Comparison of ENCODE assay signal across 8 cellular contexts in genomic region chr19:48636859-48637448, GRCh38. TPM values are rescaled to one million over a fixed set of nuclear protein-coding genes. Genes with fewer than 3 reads are reported as not detected.
A peak's percentile ranks its signal among the peaks of the same experiment; 100 is the strongest.
DNase-seq lines count a peak whose midpoint lies in the region; ATAC-seq, FAIRE-seq and TF ChIP-seq lines count a peak whose summit lies in the region.

Gene DBP (minus strand): TSS chr19:48637379. CDS start chr19:48636994, 385 bp downstream.

- peak within 1 kb of the TSS; percentile 89 to 92 for H3K27ac ChIP-seq in A549
- peak within 1 kb of the TSS; percentile 98 to 99 for H3K27ac ChIP-seq in liver (ENCODE audit: low read depth in 1 of 2, low read length in 2 of 2)
- peak within 1 kb of the TSS; percentile 99 to 100 (median 99) for H3K27ac ChIP-seq in thyroid gland

- H3K4me3 ChIP-seq in A549 (peak within 1 kb of the TSS; percentile 71), liver (ENCODE audit: low read depth in 1 of 3, low read length in 3 of 3) (peak within 1 kb of the TSS; percentile 59 to 86 (median 75)), thyroid gland (replicated peaks in 1 of 3) (peak within 1 kb of the TSS; percentile 19 to 71 (median 41))

- H3K36me3 Mint-ChIP-seq in MCF 10A (ENCODE audit: insufficient read depth, unreplicated experiment): peaks cover 7% of the 10 kb centered on the region

- H3K27me3 ChIP-seq in liver (ENCODE audit: control insufficient read depth in 4 of 4, insufficient read depth in 4 of 4, low read length in 3 of 4) (no peaks in the 10 kb centered on the region), thyroid gland (no peaks in the 10 kb centered on the region)

- CTCF ChIA-PET in A549 (lab: Yijun Ruan, JAX) (interaction anchor here (0.8 to 1.2 kb wide), 2 partner anchors 12 to 20 kb away, joined by 3 read pairs; no protein-coding TSS in a partner anchor), MCF 10A (lab: Yijun Ruan, JAX) (no interaction called here)

- H3K4me3 Mint-ChIP-seq in MCF 10A (ENCODE audit: unreplicated experiment): peak within 1 kb of the TSS; percentile 91

- TF ChIP-seq CTCF in A549 (IDR thresholded peaks at IDR 0.05): no peak
- TF ChIP-seq CTCF in GM12874 (IDR thresholded peaks at IDR 0.05; ENCODE audit: insufficient read depth, low read depth, low read length): peak; percentile 37
- TF ChIP-seq CTCF in MCF 10A (IDR thresholded peaks at IDR 0.05; ENCODE audit: unreplicated experiment): no peak
- no peak for TF ChIP-seq CTCF in liver (IDR thresholded peaks at IDR 0.05; ENCODE audit: low read depth, low read length, missing input control)
- TF ChIP-seq CTCF in thyroid gland (IDR thresholded peaks at IDR 0.05): peak in 1 of 6 experiments; percentile 19

- 3% methylated on average over 31 of the region's 40 CpGs for WGBS in A549 (ENCODE audit: missing lambda C conversion rate)
- under 1% methylated on average over 40 of the region's 40 CpGs for WGBS in liver
- WGBS in thyroid gland, 2 donors: 1 to 2% methylated on average over 21 to 29 of the region's 40 CpGs

- peak within 1 kb of the TSS; percentile 72 to 94 for H3K9ac ChIP-seq in liver (ENCODE audit: low read depth in 1 of 2, low read length in 2 of 2)

- peak; percentile 32 to 57 for ATAC-seq in A549

- no TSS peak for BruUV-seq in MCF 10A (replicated peaks; lab: Mats Ljungman, UMichigan)

- peaks cover 49% of the 10 kb centered on the region for H3K4me1 ChIP-seq in A549
- H3K4me1 ChIP-seq in liver (ENCODE audit: control insufficient read depth in 4 of 4, insufficient read depth in 4 of 4, low read length in 3 of 4): peaks cover 12 to 54% (median 40%) of the 10 kb centered on the region in 4 donors
- H3K4me1 ChIP-seq in thyroid gland: peaks cover 29 to 47% of the 10 kb centered on the region in 2 donors

- H3K9me3 Mint-ChIP-seq in MCF 10A (ENCODE audit: unreplicated experiment): no peaks in the 10 kb centered on the region

- TF ChIP-seq RAD21 in A549 (conservative IDR thresholded peaks at IDR 0.05 in 1 of 2, IDR thresholded peaks at IDR 0.05 in 1 of 2) (no peak), liver (IDR thresholded peaks at IDR 0.05) (no peak)

- POLR2A ChIA-PET in A549 (lab: Yijun Ruan, JAX) (interaction anchor here (1.3 to 1.4 kb wide), 2 partner anchors 9 to 18 kb away, joined by 3 to 5 read pairs; partner anchors contain the start of genes RPL18 and SPHK2), MCF 10A (lab: Yijun Ruan, JAX) (interaction anchor here (0.8 to 2.7 kb wide), 5 partner anchors 9 to 357 kb away, joined by 3 to 37 read pairs (median 6); partner anchors contain the start of genes CA11, GYS1, RPL18 and RUVBL2)

- peak within 1 kb of the TSS; percentile 100 for H3K4me2 ChIP-seq in A549

- no peaks in the 10 kb centered on the region for H3K27me3 Mint-ChIP-seq in MCF 10A (ENCODE audit: insufficient read depth, unreplicated experiment)

- intact Hi-C loops in MCF 10A (cut with micrococcal nuclease): no loop called here
- intact Hi-C loops in thyroid gland (cut with DNase I): no loop called here

- TF ChIP-seq EP300 in A549 (IDR thresholded peaks at IDR 0.05): no peak

- TF ChIP-seq POLR2A in A549 (IDR thresholded peaks at IDR 0.05; ENCODE audit: low read length) (no peak), thyroid gland (IDR thresholded peaks at IDR 0.05) (peak; percentile 8 to 56)

- no peaks in the 10 kb centered on the region for H3K9me3 ChIP-seq in A549
- H3K9me3 ChIP-seq in liver (ENCODE audit: control insufficient read depth in 4 of 4, low read length in 3 of 4): no peaks in the 10 kb centered on the region
- H3K9me3 ChIP-seq in thyroid gland: no peaks in the 10 kb centered on the region

- H3K36me3 ChIP-seq in liver (ENCODE audit: control insufficient read depth in 4 of 4, insufficient read depth in 3 of 4, low read depth in 1 of 4, low read length in 3 of 4) (no peaks in the 10 kb centered on the region), thyroid gland (no peaks in the 10 kb centered on the region)

- peaks cover 26% of the 10 kb centered on the region for H3K4me1 Mint-ChIP-seq in MCF 10A (ENCODE audit: insufficient read depth, unreplicated experiment)

- H3K27ac Mint-ChIP-seq in MCF 10A (ENCODE audit: low read depth, unreplicated experiment): peak within 1 kb of the TSS; percentile 99

- DNase-seq in A549 (ENCODE audit: low read depth in 1 of 2, low spot score in 1 of 2) (peak; percentile 79), NCI-H526 (lab: John Stamatoyannopoulos, UW) (peak; percentile 68 to 72), MCF 10A (ENCODE audit: unreplicated experiment) (no peak), thyroid gland (peak; percentile 83), epidermal melanocyte (ENCODE audit: insufficient read length, low spot score) (no peak)
- DNase-seq in stimulated activated naive CD4-positive, alpha-beta T cell treated with Interleukin-2 at 50 U/mL for 16 hours (lab: John Stamatoyannopoulos, UW): no peak

- FAIRE-seq in A549 (lab: Jason Lieb, UNC): no peak

TF ChIP-seq in A549, 52 proteins besides CTCF, POLR2A, EP300 and RAD21:
- TF ChIP-seq CEBPB (IDR thresholded peaks at IDR 0.05): peak; percentile 47 to 75; a peak in 3 of 4 replicates
- TF ChIP-seq HDAC2 (IDR thresholded peaks at IDR 0.05): 0 out of 2 replicates have a peak, but pooled peaks have one; percentile 42
- no peak for TF ChIP-seq E2F6 (IDR thresholded peaks at IDR 0.05; ENCODE audit: borderline replicate concordance, low read depth)
- 0 out of 2 replicates have a peak, but pooled peaks have one; percentile 24 for TF ChIP-seq RNF2 (IDR thresholded peaks at IDR 0.05; ENCODE audit: borderline replicate concordance, low read depth)

TF ChIP-seq in liver, 16 proteins besides CTCF, POLR2A, EP300 and RAD21:
- TF ChIP-seq ATF3 (IDR thresholded peaks at IDR 0.05) (no peak), TAF1 (conservative IDR thresholded peaks at IDR 0.05) (no peak), YY1 (IDR thresholded peaks at IDR 0.05) (no peak), NR2F2 (IDR thresholded peaks at IDR 0.05) (no peak), HNF4G (IDR thresholded peaks at IDR 0.05) (no peak), HNF4A (conservative IDR thresholded peaks at IDR 0.05) (no peak), GABPA (IDR thresholded peaks at IDR 0.05 in 1 of 2, conservative IDR thresholded peaks at IDR 0.05 in 1 of 2) (no peak), FOXA1 (IDR thresholded peaks at IDR 0.05) (no peak), SP1 (IDR thresholded peaks at IDR 0.05) (no peak)
- TF ChIP-seq, protein P1, sequence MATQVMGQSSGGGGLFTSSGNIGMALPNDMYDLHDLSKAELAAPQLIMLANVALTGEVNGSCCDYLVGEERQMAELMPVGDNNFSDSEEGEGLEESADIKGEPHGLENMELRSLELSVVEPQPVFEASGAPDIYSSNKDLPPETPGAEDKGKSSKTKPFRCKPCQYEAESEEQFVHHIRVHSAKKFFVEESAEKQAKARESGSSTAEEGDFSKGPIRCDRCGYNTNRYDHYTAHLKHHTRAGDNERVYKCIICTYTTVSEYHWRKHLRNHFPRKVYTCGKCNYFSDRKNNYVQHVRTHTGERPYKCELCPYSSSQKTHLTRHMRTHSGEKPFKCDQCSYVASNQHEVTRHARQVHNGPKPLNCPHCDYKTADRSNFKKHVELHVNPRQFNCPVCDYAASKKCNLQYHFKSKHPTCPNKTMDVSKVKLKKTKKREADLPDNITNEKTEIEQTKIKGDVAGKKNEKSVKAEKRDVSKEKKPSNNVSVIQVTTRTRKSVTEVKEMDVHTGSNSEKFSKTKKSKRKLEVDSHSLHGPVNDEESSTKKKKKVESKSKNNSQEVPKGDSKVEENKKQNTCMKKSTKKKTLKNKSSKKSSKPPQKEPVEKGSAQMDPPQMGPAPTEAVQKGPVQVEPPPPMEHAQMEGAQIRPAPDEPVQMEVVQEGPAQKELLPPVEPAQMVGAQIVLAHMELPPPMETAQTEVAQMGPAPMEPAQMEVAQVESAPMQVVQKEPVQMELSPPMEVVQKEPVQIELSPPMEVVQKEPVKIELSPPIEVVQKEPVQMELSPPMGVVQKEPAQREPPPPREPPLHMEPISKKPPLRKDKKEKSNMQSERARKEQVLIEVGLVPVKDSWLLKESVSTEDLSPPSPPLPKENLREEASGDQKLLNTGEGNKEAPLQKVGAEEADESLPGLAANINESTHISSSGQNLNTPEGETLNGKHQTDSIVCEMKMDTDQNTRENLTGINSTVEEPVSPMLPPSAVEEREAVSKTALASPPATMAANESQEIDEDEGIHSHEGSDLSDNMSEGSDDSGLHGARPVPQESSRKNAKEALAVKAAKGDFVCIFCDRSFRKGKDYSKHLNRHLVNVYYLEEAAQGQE (IDR thresholded peaks at IDR 0.05): no peak
- TF ChIP-seq, protein P2, sequence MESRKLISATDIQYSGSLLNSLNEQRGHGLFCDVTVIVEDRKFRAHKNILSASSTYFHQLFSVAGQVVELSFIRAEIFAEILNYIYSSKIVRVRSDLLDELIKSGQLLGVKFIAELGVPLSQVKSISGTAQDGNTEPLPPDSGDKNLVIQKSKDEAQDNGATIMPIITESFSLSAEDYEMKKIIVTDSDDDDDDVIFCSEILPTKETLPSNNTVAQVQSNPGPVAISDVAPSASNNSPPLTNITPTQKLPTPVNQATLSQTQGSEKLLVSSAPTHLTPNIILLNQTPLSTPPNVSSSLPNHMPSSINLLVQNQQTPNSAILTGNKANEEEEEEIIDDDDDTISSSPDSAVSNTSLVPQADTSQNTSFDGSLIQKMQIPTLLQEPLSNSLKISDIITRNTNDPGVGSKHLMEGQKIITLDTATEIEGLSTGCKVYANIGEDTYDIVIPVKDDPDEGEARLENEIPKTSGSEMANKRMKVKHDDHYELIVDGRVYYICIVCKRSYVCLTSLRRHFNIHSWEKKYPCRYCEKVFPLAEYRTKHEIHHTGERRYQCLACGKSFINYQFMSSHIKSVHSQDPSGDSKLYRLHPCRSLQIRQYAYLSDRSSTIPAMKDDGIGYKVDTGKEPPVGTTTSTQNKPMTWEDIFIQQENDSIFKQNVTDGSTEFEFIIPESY (IDR thresholded peaks at IDR 0.05): no peak

RNA-seq across cellular contexts. Expression of gene DBP, which starts in this region (rescaled TPM):
- polyA plus RNA-seq in A549 (2011; rRNA removed) (1.8 and 2.5 TPM in 2 replicates), A549 (2017; fragmentation: RNase III; extraction: RNeasy Plus Mini Kit Qiagen cat#74134 plus additional on column Dnase treatment) (3.8 to 5.5 TPM (median 4.1 TPM) in 3 replicates), liver (1 to 10 TPM; 1.2 to 1.3 TPM)
- polyA plus RNA-seq in A549 (2012; cell fraction: cytosol; rRNA removed): 3.3 and 3.6 TPM in 2 replicates
- 2.1 and 2.5 TPM in 2 replicates for polyA plus RNA-seq in A549 (2012; cell fraction: nucleus; rRNA removed)
- polyA minus RNA-seq in A549 (2011; rRNA and poly(A)+ RNA removed): 2.2 and 3.9 TPM in 2 replicates
- total RNA-seq in MCF 10A (2022) (0.25 and 0.56 TPM in 2 replicates), liver (1 to 10 TPM; 2.3 to 4.5 TPM), thyroid gland (10 to 100 TPM; 18.9 to 32.8 (median 25.1) TPM)

Comparison
In these comparisons a context has a peak if more than half of its experiments do, and no peak if none do; other contexts are left out.
1. DNase-seq: peak in A549 (2 of 2), NCI-H526 (2 of 2) and thyroid gland (2 of 2); none in MCF 10A (single experiment), epidermal melanocyte (single experiment) and stimulated activated naive CD4-positive, alpha-beta T cell treated with Interleukin-2 at 50 U/mL for 16 hours (single experiment).
2. Peak in every context shown above with its lines, with median percentiles within 50 percentile points of each other: H3K27ac ChIP-seq and H3K4me3 ChIP-seq.